In the genomic region with DNA sequence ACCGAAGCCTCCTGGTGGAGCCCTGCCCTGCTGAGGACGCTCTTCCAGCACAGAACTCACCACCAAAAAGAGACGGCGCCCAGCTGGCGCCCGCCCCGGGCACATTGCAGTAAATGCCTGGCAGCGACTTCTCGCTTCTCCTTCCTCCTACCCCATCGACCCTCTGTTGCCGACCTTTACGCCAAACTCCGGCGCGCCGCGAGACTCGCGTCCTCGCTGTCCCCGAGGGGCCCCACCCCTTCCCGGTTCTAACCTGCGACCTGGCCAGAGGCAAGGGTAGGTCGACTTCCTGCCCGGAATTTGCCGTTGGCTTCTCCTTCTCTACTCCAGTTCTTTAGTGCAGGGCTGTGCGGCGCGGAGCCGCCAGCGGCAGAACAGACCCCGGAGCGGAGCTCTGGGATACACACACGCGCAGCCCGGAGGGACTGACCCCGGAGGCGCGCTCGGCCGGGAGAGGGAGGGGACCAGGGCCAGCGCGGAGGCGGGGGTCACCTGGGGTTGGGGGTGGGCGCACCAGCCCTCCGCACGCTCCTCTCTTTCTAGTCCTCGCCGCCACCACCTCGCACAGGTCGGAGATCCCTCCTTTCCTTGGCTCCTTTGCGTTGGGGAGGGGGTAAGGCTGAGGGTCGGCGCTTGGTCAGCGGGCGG, we compare ENCODE assay signal across 9 cellular contexts.
DNase-seq lines count a peak whose midpoint lies in the region; FAIRE-seq and TF ChIP-seq lines count a peak whose summit lies in the region.
"Had no signal": no experiment of that assay in that cellular context is flagged by ENCODE, and none has a peak within 500 bp of the region (broad histone marks: within the 10 kb centered on the region; RNA-seq: fewer than 3 reads in every experiment).

No MANE protein-coding gene starts in this region.

- peak; percentile 35 for DNase-seq in NCI-H1092 (lab: John Stamatoyannopoulos, UW)
- no peak for DNase-seq in astrocyte of the spinal cord (ENCODE audit: low read depth, low spot score)
- peak; percentile 70 for DNase-seq in kidney
- no peak for DNase-seq in AG08396 (ENCODE audit: low spot score)
- DNase-seq in SIG-M5 treated with dmso at 0.1 percent for 504 hours (lab: John Stamatoyannopoulos, UW; ENCODE audit: unreplicated experiment): no peak
- DNase-seq in SHP77 treated with DMSO at 0.1 percent for 48 hours (lab: John Stamatoyannopoulos, UW): no peak
- no peak for DNase-seq in CD14-positive monocyte (ENCODE audit: low spot score)
- DNase-seq: T-helper 2 cell had no signal

- H3K36me3 ChIP-seq in kidney (ENCODE audit: control insufficient read depth in 1 of 2, insufficient read depth in 2 of 2, low read length in 2 of 2) (no peaks in the 10 kb centered on the region), stomach smooth muscle (ENCODE audit: control insufficient read depth in 2 of 2, insufficient read depth in 2 of 2, low read length in 2 of 2) (no peaks in the 10 kb centered on the region)

- intact Hi-C loops in kidney (cut with DNase I): no loop called here
- intact Hi-C loops in CD14-positive monocyte (cut with micrococcal nuclease): no loop called here

- peak overlapping the region in 1 of 2 donors; percentile 82 for H3K4me3 Mint-ChIP-seq in CD14-positive monocyte

- H3K27ac Mint-ChIP-seq in CD14-positive monocyte: no peak overlapping the region

- H3K4me1 Mint-ChIP-seq in CD14-positive monocyte: peaks cover 2% of the 10 kb centered on the region

- no peak for TF ChIP-seq CTCF in astrocyte of the spinal cord (IDR thresholded peaks at IDR 0.05; ENCODE audit: low read depth, low read length)
- no peak for TF ChIP-seq CTCF in kidney (IDR thresholded peaks at IDR 0.05; ENCODE audit: borderline replicate concordance, extremely low read depth, insufficient read depth)
- TF ChIP-seq CTCF in CD14-positive monocyte (IDR thresholded peaks at IDR 0.05): no peak

- H3K4me1 ChIP-seq in kidney (ENCODE audit: control insufficient read depth in 1 of 2, insufficient read depth in 1 of 2, low read depth in 1 of 2, low read length in 2 of 2) (peaks cover 0 to 5% of the 10 kb centered on the region in 2 donors), stomach smooth muscle (ENCODE audit: control insufficient read depth, insufficient read depth, low read length) (peaks cover 15% of the 10 kb centered on the region)

- peaks cover 0 to 3% of the 10 kb centered on the region in 2 donors for H3K36me3 Mint-ChIP-seq in CD14-positive monocyte

- peaks cover 41 to 57% (median 47%) of the 10 kb centered on the region in 3 donors for H3K27me3 Mint-ChIP-seq in CD14-positive monocyte (ENCODE audit: low read depth in 3 of 3)

- in situ Hi-C loops in astrocyte of the spinal cord (cut with HindIII; ENCODE audit: low sequenced_read_pairs): no loop called here

- peaks cover 0 to 15% (median 7%) of the 10 kb centered on the region in 7 donors for H3K9me3 Mint-ChIP-seq in CD14-positive monocyte

- H3K4me3 ChIP-seq in astrocyte of the spinal cord (ENCODE audit: low read depth, low read length): peak overlapping the region; percentile 23
- peak overlapping the region; percentile 23 to 48 for H3K4me3 ChIP-seq in kidney (ENCODE audit: low read length in 2 of 2)
- H3K4me3 ChIP-seq in stomach smooth muscle (ENCODE audit: low read length in 2 of 2): peak overlapping the region; percentile 74 to 78

- FAIRE-seq in kidney (lab: Jason Lieb, UNC): no peak

- H3K9me3 ChIP-seq in kidney (ENCODE audit: control insufficient read depth in 1 of 2, low read length in 2 of 2) (no peaks in the 10 kb centered on the region), stomach smooth muscle (ENCODE audit: control insufficient read depth in 2 of 2, low read length in 2 of 2) (no peaks in the 10 kb centered on the region)

- H3K27ac ChIP-seq in kidney (ENCODE audit: low read depth in 2 of 2, low read length in 2 of 2) (no peak overlapping the region), stomach smooth muscle (ENCODE audit: low read length) (no peak overlapping the region)

- peaks cover 0 to 2% of the 10 kb centered on the region in 2 donors for H3K27me3 ChIP-seq in stomach smooth muscle (ENCODE audit: control insufficient read depth in 1 of 2, insufficient read depth in 2 of 2, low read length in 2 of 2)

- no peak overlapping the region for H3K9ac ChIP-seq in kidney (ENCODE audit: low read length in 2 of 2)
- H3K9ac ChIP-seq in stomach smooth muscle (ENCODE audit: low read length in 2 of 2): peak overlapping the region in 1 of 2 donors; percentile 9

Comparison
In these comparisons a context has a peak if more than half of its experiments do, and no peak if none do; other contexts are left out.
1. DNase-seq: peak in NCI-H1092 (single experiment) and kidney (single experiment); none in astrocyte of the spinal cord (single experiment), AG08396 (single experiment), SIG-M5 treated with dmso at 0.1 percent for 504 hours (single experiment), SHP77 treated with DMSO at 0.1 percent for 48 hours (single experiment) and CD14-positive monocyte (single experiment).
2. H3K4me3 ChIP-seq: peak in every context shown above with its lines; median percentile 76 in stomach smooth muscle; 36 in kidney; 23 in astrocyte of the spinal cord.